24 cellular contexts compared by ENCODE assay signal in genomic region chr10:96612052-96612830, GRCh38. TPM values are rescaled to one million over a fixed set of nuclear protein-coding genes. Genes with fewer than 3 reads are reported as not detected.
A peak's percentile ranks its signal among the peaks of the same experiment; 100 is the strongest.
DNase-seq lines count a peak whose midpoint lies in the region; ATAC-seq and TF ChIP-seq lines count a peak whose summit lies in the region.
"Had no signal": no experiment of that assay in that cellular context is flagged by ENCODE, and none has a peak within 500 bp of the region (broad histone marks: within the 10 kb centered on the region; RNA-seq: fewer than 3 reads in every experiment).

No MANE protein-coding gene starts in this region.

- no peak for TF ChIP-seq CTCF in colonic mucosa (IDR thresholded peaks at IDR 0.05)

- H3K27ac ChIP-seq in colonic mucosa: peak overlapping the region; percentile 83
- H3K27ac ChIP-seq: heart left ventricle, SJCRH30, suprapubic skin, vagina had no signal

- no peaks in the 10 kb centered on the region for H3K36me3 ChIP-seq in colonic mucosa
- H3K36me3 ChIP-seq: SJCRH30, suprapubic skin, vagina had no signal

- H3K4me3 Mint-ChIP-seq in stimulated activated effector memory CD8-positive, alpha-beta T cell treated with anti-CD3 and anti-CD28 coated beads, Interleukin-12 subunit alpha, Interleukin-12 subunit beta, amount 100 ng/mL, for 72 hours: no peak overlapping the region
- H3K4me3 Mint-ChIP-seq: activated CD8-positive, alpha-beta T cell treated with anti-CD3 and anti-CD28 coated beads for 36 hours; naive thymus-derived CD8-positive, alpha-beta T cell had no signal

- peaks cover 20% of the 10 kb centered on the region for H3K4me1 Mint-ChIP-seq in stimulated activated effector memory CD8-positive, alpha-beta T cell treated with anti-CD3 and anti-CD28 coated beads, Interleukin-12 subunit alpha, Interleukin-12 subunit beta, amount 100 ng/mL, for 72 hours

- peaks cover 22% of the 10 kb centered on the region for H3K4me1 ChIP-seq in colonic mucosa
- H3K4me1 ChIP-seq: body of pancreas, suprapubic skin, vagina had no signal

- peak overlapping the region; percentile 54 for H3K27ac Mint-ChIP-seq in stimulated activated effector memory CD8-positive, alpha-beta T cell treated with anti-CD3 and anti-CD28 coated beads, Interleukin-12 subunit alpha, Interleukin-12 subunit beta, amount 100 ng/mL, for 72 hours
- H3K27ac Mint-ChIP-seq: activated CD8-positive, alpha-beta T cell treated with anti-CD3 and anti-CD28 coated beads for 36 hours had no signal

- peaks cover 81% of the 10 kb centered on the region for H3K36me3 Mint-ChIP-seq in stimulated activated effector memory CD8-positive, alpha-beta T cell treated with anti-CD3 and anti-CD28 coated beads, Interleukin-12 subunit alpha, Interleukin-12 subunit beta, amount 100 ng/mL, for 72 hours
- H3K36me3 Mint-ChIP-seq: naive thymus-derived CD8-positive, alpha-beta T cell had no signal

- intact Hi-C loops in colonic mucosa (cut with DNase I): no loop called here

- DNase-seq in NCI-H510A treated with DMSO at 0.1 percent for 48 hours (lab: John Stamatoyannopoulos, UW) (peak; percentile 33), NCI-H510A (lab: John Stamatoyannopoulos, UW) (no peak), NCI-H1417 treated with DMSO at 0.1 percent for 48 hours (lab: John Stamatoyannopoulos, UW) (peak; percentile 32), colonic mucosa (peak; percentile 63), foreskin melanocyte (no peak)
- DNase-seq in stimulated activated effector memory CD8-positive, alpha-beta T cell treated with anti-CD3 and anti-CD28 coated beads, Interleukin-12 subunit alpha, Interleukin-12 subunit beta, amount 100 ng/mL, for 72 hours (ENCODE audit: low spot score in 2 of 2): no peak
- DNase-seq in activated effector memory CD4-positive, alpha-beta T cell treated with anti-CD3 and anti-CD28 coated beads, Interleukin-2, amount 50 U/mL, for 16 hours: no peak
- DNase-seq: activated CD8-positive, alpha-beta T cell treated with anti-CD3 and anti-CD28 coated beads for 36 hours; activated T-cell treated with anti-CD3 and anti-CD28 coated beads for 4 hours; body of pancreas; effector CD8-positive, alpha-beta T cell; erythroblast; GOT3; heart left ventricle; KG1; mammary epithelial cell; naive thymus-derived CD8-positive, alpha-beta T cell; NCI-H226; retina; SJCRH30 had no signal

- no peaks in the 10 kb centered on the region for H3K27me3 ChIP-seq in colonic mucosa
- H3K27me3 ChIP-seq: body of pancreas, heart left ventricle, SJCRH30, vagina had no signal

- H3K9me3 Mint-ChIP-seq in stimulated activated effector memory CD8-positive, alpha-beta T cell treated with anti-CD3 and anti-CD28 coated beads, Interleukin-12 subunit alpha, Interleukin-12 subunit beta, amount 100 ng/mL, for 72 hours: no peaks in the 10 kb centered on the region
- H3K9me3 Mint-ChIP-seq: activated CD8-positive, alpha-beta T cell treated with anti-CD3 and anti-CD28 coated beads for 36 hours; naive thymus-derived CD8-positive, alpha-beta T cell had no signal

- no peaks in the 10 kb centered on the region for H3K9me3 ChIP-seq in colonic mucosa
- H3K9me3 ChIP-seq: body of pancreas, heart left ventricle, SJCRH30, suprapubic skin, vagina had no signal

- H3K9ac ChIP-seq in colonic mucosa (ENCODE audit: low read depth in 2 of 2, low read length in 2 of 2): peak overlapping the region in 1 of 2 donors; percentile 56

- no peak for ATAC-seq in stimulated activated effector memory CD8-positive, alpha-beta T cell treated with anti-CD3 and anti-CD28 coated beads, Interleukin-12 subunit alpha, Interleukin-12 subunit beta, amount 100 ng/mL, for 72 hours
- no peak for ATAC-seq in GM19467 (IDR thresholded peaks at IDR 0.05; ENCODE audit: unreplicated experiment)
- ATAC-seq: activated CD4-positive, CD25-positive, alpha-beta regulatory T cell treated with anti-CD3 and anti-CD28 coated beads, Interleukin-2, amount 50 U/mL, for 24 hours; activated CD8-positive, alpha-beta T cell treated with anti-CD3 and anti-CD28 coated beads for 36 hours; body of pancreas; heart left ventricle; naive thymus-derived CD8-positive, alpha-beta T cell had no signal

- no peak overlapping the region for H3K4me3 ChIP-seq in colonic mucosa
- H3K4me3 ChIP-seq: body of pancreas, heart left ventricle, SJCRH30, suprapubic skin, vagina had no signal

RNA-seq across cellular contexts. Expression of gene TM9SF3, which starts 25.4 kb away (rescaled TPM):
- 100 to 1,000 TPM; 285 to 392 TPM for total RNA-seq in colonic mucosa

Comparison
In these comparisons a context has a peak if more than half of its experiments do, and no peak if none do; other contexts are left out.
1. DNase-seq: peak in NCI-H510A treated with DMSO at 0.1 percent for 48 hours (single experiment), NCI-H1417 treated with DMSO at 0.1 percent for 48 hours (single experiment) and colonic mucosa (single experiment); none in NCI-H510A (single experiment), stimulated activated effector memory CD8-positive, alpha-beta T cell treated with anti-CD3 and anti-CD28 coated beads, Interleukin-12 subunit alpha, Interleukin-12 subunit beta, amount 100 ng/mL, for 72 hours (0 of 2), foreskin melanocyte (single experiment) and activated effector memory CD4-positive, alpha-beta T cell treated with anti-CD3 and anti-CD28 coated beads, Interleukin-2, amount 50 U/mL, for 16 hours (single experiment).